In the genomic region with DNA sequence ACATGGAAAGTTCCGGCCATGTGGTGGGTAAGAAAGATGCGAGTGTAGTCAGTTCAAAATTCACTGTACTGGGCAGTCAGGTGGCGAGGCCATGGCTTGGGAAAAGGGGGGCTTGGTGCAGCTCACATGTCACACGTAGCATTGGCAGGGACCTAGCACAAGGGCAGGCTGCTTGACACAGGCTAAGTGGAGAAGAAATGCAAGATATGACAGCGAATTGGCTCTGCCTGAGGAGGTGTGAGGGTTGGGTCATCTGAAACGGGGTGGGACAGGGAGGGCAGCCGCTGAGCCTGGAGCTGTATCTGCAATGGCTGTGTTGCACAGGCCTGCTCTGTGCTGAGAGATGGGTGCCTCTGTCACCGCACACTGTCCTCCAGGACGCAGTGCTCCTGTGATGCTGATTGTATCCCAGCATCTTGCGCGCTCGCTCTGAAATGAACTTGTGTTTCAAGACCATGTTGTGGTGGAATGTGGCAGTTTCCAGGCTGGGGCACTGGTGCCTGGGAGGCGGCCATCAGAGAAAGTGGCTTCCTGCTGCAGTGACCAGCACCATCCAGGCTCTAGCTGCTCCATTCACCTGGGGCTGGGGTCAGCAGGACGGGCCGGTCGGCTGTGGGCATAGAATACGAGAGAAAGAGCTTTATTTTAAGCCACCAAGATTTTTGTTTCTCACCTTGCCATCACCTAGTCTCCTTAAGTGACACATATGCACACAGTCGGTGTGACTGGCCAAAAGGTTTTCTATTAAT, we compare ENCODE assay signal across 22 cellular contexts.
DNase-seq lines count a peak whose midpoint lies in the region; ATAC-seq, FAIRE-seq and TF ChIP-seq lines count a peak whose summit lies in the region.
"Had no signal": no experiment of that assay in that cellular context is flagged by ENCODE, and none has a peak within 500 bp of the region (broad histone marks: within the 10 kb centered on the region; RNA-seq: fewer than 3 reads in every experiment).

No MANE protein-coding gene starts in this region.

- no peak overlapping the region for H2AFZ ChIP-seq in HepG2 (ENCODE audit: low read length)
- H2AFZ ChIP-seq: GM23338 had no signal

- TF ChIP-seq POLR2A in HepG2 (IDR thresholded peaks at IDR 0.05; ENCODE audit: insufficient read depth in 1 of 2, low read depth in 2 of 2, low read length in 2 of 2): no peak
- TF ChIP-seq POLR2A in right lobe of liver (IDR thresholded peaks at IDR 0.05): no peak

- TF ChIP-seq CTCF in HepG2 (CRISPR knock-in tag; IDR thresholded peaks at IDR 0.05): no peak
- no peak for TF ChIP-seq CTCF in right lobe of liver (IDR thresholded peaks at IDR 0.05)

- WGBS in HepG2 (ENCODE audit: low lambda C conversion rate): 11% methylated on average over 14 of the region's 18 CpGs
- WGBS in right lobe of liver (ENCODE audit: insufficient coverage, low coverage, low lambda C conversion rate, missing lambda C conversion rate): 62% methylated on average over 7 of the region's 18 CpGs

- CTCF ChIA-PET in HepG2 (lab: Yijun Ruan, JAX; ENCODE audit: low intra/inter-chr PET ratio, low total read pairs): no interaction called here

- intact Hi-C loops in HepG2 (cut with micrococcal nuclease; ENCODE audit: unreplicated experiment): no loop called here
- intact Hi-C loops in right lobe of liver (cut with DNase I): no loop called here
- intact Hi-C loops in posterior vena cava (cut with DNase I): no loop called here

- H4K20me1 ChIP-seq in HepG2 (ENCODE audit: insufficient read depth, low read length): no peaks in the 10 kb centered on the region

- H3K4me3 ChIP-seq in HepG2 (replicated peaks in 1 of 3; ENCODE audit: insufficient read depth in 1 of 3, low read depth in 2 of 3, low read length in 3 of 3) (no peak overlapping the region), right lobe of liver (no peak overlapping the region)
- H3K4me3 ChIP-seq: GM23338 had no signal

- no peaks in the 10 kb centered on the region for H3K79me2 ChIP-seq in HepG2 (ENCODE audit: insufficient read depth, low read length)

- no peak overlapping the region for H3K4me2 ChIP-seq in HepG2 (ENCODE audit: low read depth, low read length)
- H3K4me2 ChIP-seq: GM23338, KMS-11 had no signal

- no peak overlapping the region for H3K27ac ChIP-seq in HepG2 (ENCODE audit: extremely low read length, insufficient read depth, low read length)
- no peak overlapping the region for H3K27ac ChIP-seq in right lobe of liver
- H3K27ac ChIP-seq: KMS-11, RWPE1 had no signal

- no peak for FAIRE-seq in HepG2 (lab: Jason Lieb, UNC)
- FAIRE-seq: HTR-8/SVneo had no signal

- TF ChIP-seq EP300 in HepG2 (IDR thresholded peaks at IDR 0.05; ENCODE audit: low read depth in 2 of 2, low read length in 2 of 2) (no peak), HepG2 (CRISPR knock-in tag; IDR thresholded peaks at IDR 0.05; ENCODE audit: borderline replicate concordance) (no peak)

- H3K4me1 ChIP-seq in HepG2 (ENCODE audit: insufficient read depth, low read length) (no peaks in the 10 kb centered on the region), right lobe of liver (no peaks in the 10 kb centered on the region)

- no peaks in the 10 kb centered on the region for H3K9me3 ChIP-seq in HepG2 (ENCODE audit: low read length)
- no peaks in the 10 kb centered on the region for H3K9me3 ChIP-seq in right lobe of liver

- H3K9ac ChIP-seq in HepG2 (ENCODE audit: insufficient read depth, low read depth, low read length): no peak overlapping the region
- H3K9ac ChIP-seq: KMS-11 had no signal

- H3K27me3 ChIP-seq in HepG2 (ENCODE audit: control insufficient read depth in 1 of 2, insufficient read depth in 2 of 2, low read length in 2 of 2): peaks cover 7 to 60% of the 10 kb centered on the region in 2 experiments; a peak in 4 of 5 replicates
- H3K27me3 ChIP-seq in right lobe of liver: no peaks in the 10 kb centered on the region

- no peak for DNase-seq in HepG2 (ENCODE audit: low spot score)
- DNase-seq in right lobe of liver: no peak
- DNase-seq in islet precursor cell: peak; percentile 42
- DNase-seq in posterior vena cava (ENCODE audit: low spot score): peak; percentile 62
- no peak for DNase-seq in NCI-H69 (lab: John Stamatoyannopoulos, UW)
- DNase-seq in anterior cingulate cortex (lab: John Stamatoyannopoulos, UW): no peak
- DNase-seq: CD4-positive, CD25-positive, alpha-beta regulatory T cell; DMS79; HCEC 1CT; IMR-90; NCI-H1105; NCI-H146; NCI-H2029 treated with DMSO at 0.1 percent for 48 hours; NCI-H226; NCI-H510A treated with DMSO at 0.1 percent for 48 hours; NCI-H774; NK-92 treated with Interleukin-12 subunit alpha and Interleukin-12 subunit beta, amount 100 ng/mL, for 24 hours had no signal

- ATAC-seq in HepG2 (peak; percentile 30; the same call in 2 of the 3 replicates), right lobe of liver (no peak), GM19328 (IDR thresholded peaks at IDR 0.05; ENCODE audit: unreplicated experiment) (no peak)
- ATAC-seq: GM23338 had no signal

- H3K36me3 ChIP-seq in HepG2 (replicated peaks in 1 of 2; ENCODE audit: control insufficient read depth in 1 of 2, insufficient read depth in 2 of 2, low read length in 2 of 2) (no peaks in the 10 kb centered on the region), right lobe of liver (no peaks in the 10 kb centered on the region)

- no TSS peak for BruUV-seq in HepG2 (replicated peaks; lab: Mats Ljungman, UMichigan)

- in situ Hi-C loops in HepG2 (cut with HindIII; ENCODE audit: extremely low pct_ligation_motif_present, low pct_unique_long_range_greater_than_20kb): no loop called here

- no peak for TF ChIP-seq RAD21 in HepG2 (CRISPR knock-in tag; IDR thresholded peaks at IDR 0.05)

- POLR2A ChIA-PET in HepG2 (lab: Yijun Ruan, JAX): no interaction called here

TF ChIP-seq in HepG2, 621 proteins besides CTCF, POLR2A, EP300 and RAD21 (continues in another document):
- TF ChIP-seq, protein P1, sequence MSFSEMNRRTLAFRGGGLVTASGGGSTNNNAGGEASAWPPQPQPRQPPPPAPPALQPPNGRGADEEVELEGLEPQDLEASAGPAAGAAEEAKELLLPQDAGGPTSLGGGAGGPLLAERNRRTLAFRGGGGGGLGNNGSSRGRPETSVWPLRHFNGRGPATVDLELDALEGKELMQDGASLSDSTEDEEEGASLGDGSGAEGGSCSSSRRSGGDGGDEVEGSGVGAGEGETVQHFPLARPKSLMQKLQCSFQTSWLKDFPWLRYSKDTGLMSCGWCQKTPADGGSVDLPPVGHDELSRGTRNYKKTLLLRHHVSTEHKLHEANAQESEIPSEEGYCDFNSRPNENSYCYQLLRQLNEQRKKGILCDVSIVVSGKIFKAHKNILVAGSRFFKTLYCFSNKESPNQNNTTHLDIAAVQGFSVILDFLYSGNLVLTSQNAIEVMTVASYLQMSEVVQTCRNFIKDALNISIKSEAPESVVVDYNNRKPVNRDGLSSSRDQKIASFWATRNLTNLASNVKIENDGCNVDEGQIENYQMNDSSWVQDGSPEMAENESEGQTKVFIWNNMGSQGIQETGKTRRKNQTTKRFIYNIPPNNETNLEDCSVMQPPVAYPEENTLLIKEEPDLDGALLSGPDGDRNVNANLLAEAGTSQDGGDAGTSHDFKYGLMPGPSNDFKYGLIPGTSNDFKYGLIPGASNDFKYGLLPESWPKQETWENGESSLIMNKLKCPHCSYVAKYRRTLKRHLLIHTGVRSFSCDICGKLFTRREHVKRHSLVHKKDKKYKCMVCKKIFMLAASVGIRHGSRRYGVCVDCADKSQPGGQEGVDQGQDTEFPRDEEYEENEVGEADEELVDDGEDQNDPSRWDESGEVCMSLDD (CRISPR knock-in tag; IDR thresholded peaks at IDR 0.05; ENCODE audit: borderline replicate concordance): no peak
- TF ChIP-seq RFX3 (CRISPR knock-in tag; IDR thresholded peaks at IDR 0.05): no peak
- no peak for TF ChIP-seq ARNTL (CRISPR knock-in tag; IDR thresholded peaks at IDR 0.05)
- TF ChIP-seq YEATS4 (CRISPR knock-in tag; IDR thresholded peaks at IDR 0.05; ENCODE audit: borderline replicate concordance): no peak
- no peak for TF ChIP-seq ZNF124 (CRISPR knock-in tag; IDR thresholded peaks at IDR 0.05)
- TF ChIP-seq GABPB1 (CRISPR knock-in tag; IDR thresholded peaks at IDR 0.05): no peak
- TF ChIP-seq, protein P2, sequence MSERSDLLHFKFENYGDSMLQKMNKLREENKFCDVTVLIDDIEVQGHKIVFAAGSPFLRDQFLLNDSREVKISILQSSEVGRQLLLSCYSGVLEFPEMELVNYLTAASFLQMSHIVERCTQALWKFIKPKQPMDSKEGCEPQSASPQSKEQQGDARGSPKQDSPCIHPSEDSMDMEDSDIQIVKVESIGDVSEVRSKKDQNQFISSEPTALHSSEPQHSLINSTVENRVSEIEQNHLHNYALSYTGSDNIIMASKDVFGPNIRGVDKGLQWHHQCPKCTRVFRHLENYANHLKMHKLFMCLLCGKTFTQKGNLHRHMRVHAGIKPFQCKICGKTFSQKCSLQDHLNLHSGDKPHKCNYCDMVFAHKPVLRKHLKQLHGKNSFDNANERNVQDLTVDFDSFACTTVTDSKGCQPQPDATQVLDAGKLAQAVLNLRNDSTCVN (CRISPR knock-in tag; IDR thresholded peaks at IDR 0.05; ENCODE audit: borderline replicate concordance): no peak

Comparison
In these comparisons a context has a peak if more than half of its experiments do, and no peak if none do; other contexts are left out.
1. DNase-seq: peak in islet precursor cell (single experiment) and posterior vena cava (single experiment); none in HepG2 (single experiment), right lobe of liver (0 of 3), NCI-H69 (single experiment) and anterior cingulate cortex (0 of 58).